8 cellular contexts compared by ENCODE assay signal in the genomic region with DNA sequence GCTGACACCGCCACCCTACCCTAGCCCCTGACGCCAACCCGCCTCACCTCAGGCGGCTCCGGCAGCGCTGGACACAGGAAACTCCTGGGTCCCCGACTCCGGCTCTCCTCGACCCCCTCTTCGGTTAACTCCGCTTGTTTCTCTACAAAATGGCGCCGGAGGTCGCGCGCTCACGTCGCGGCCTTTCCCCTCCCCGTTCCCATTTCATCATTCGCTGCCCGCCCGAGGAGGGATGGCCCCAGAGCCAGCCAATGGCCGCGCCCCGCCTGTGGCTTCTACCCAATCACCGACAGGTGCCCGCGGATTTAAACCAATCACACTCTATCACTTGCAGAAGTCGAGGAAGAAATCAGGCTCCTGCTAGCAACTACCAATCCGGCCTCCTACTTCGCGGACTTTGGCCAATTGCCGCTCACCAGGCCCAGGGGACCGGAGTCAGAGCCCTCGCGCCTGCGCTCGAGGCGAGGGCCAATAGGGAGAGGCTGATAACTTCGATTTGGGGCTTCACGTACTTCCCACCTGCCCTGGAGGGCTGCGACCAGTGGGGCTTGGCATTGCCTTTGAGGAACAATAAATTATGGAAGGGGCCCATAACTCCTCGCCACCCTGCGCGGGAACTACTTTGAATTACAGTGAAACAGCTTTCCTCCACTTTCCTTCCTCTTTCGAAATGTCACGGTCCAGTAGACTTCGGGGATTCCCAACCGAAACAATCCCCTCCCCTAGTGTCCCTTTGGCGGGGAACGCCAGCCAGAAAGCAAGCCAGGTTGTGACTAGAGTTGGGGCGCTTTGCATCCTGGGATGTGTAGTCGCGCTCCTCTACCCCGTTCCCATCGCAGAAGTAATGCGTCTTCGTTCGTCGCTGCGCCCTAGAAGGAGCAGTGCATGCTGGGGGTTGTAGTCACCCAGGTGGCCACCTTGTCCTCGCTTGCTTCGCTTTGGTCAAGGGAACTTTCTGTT. TPM values are rescaled to one million over a fixed set of nuclear protein-coding genes. Genes with fewer than 3 reads are reported as not detected.
DNase-seq lines count a peak whose midpoint lies in the region; ATAC-seq, FAIRE-seq and TF ChIP-seq lines count a peak whose summit lies in the region.

TSS of gene CNOT1 (minus strand) at position 146 of the 960 bp plus-strand sequence. CDS start 30,489 bp downstream, outside the sequence.

- peaks cover 26% of the 10 kb centered on the region for H3K4me1 Mint-ChIP-seq in chondrocyte (ENCODE audit: low read depth)

- ATAC-seq in HG03439 (IDR thresholded peaks at IDR 0.05; ENCODE audit: unreplicated experiment) = peak; percentile 88

- peak within 1 kb of the TSS; percentile 99 for H3K27ac ChIP-seq in kidney (ENCODE audit: low read depth in 2 of 2, low read length in 2 of 2)

- peak; percentile 91 for TF ChIP-seq POLR2A in GM19193 (IDR thresholded peaks at IDR 0.05; ENCODE audit: extremely low read depth, insufficient read depth, insufficient read length)

- H3K4me3 ChIP-seq in kidney (ENCODE audit: low read length in 2 of 2) = peak within 1 kb of the TSS; percentile 90 to 93

- H3K9ac ChIP-seq in kidney (ENCODE audit: low read length in 2 of 2) = peak within 1 kb of the TSS; percentile 95 to 97

- TF ChIP-seq CTCF in chondrocyte (IDR thresholded peaks at IDR 0.05) (no peak), kidney (IDR thresholded peaks at IDR 0.05; ENCODE audit: borderline replicate concordance, extremely low read depth, insufficient read depth) (no peak)

- peak within 1 kb of the TSS; percentile 97 for H3K4me3 Mint-ChIP-seq in chondrocyte (ENCODE audit: unreplicated experiment)

- DNase-seq in AML-193 (lab: John Stamatoyannopoulos, UW) (peak; percentile 96 to 97), NCI-H510A treated with DMSO at 0.1 percent for 48 hours (lab: John Stamatoyannopoulos, UW) (peak; percentile 90), chondrocyte (ENCODE audit: low spot score) (peak; percentile 99), kidney (peak; percentile 99)
- peak; percentile 94 to 95 for DNase-seq in activated CD4-positive, alpha-beta T cell treated with anti-CD3 and anti-CD28 coated beads for 24 hours (ENCODE audit: low read depth in 2 of 2)
- DNase-seq in stimulated activated CD4-positive, alpha-beta T cell treated with anti-CD3 and anti-CD28 coated beads, Interleukin-15, amount 100 ng/mL, for 24 hours = peak; percentile 98

- H3K27me3 Mint-ChIP-seq in chondrocyte (ENCODE audit: low read depth) = no peaks in the 10 kb centered on the region

- H3K9me3 ChIP-seq in kidney (ENCODE audit: control insufficient read depth in 1 of 2, low read length in 2 of 2) = no peaks in the 10 kb centered on the region

- FAIRE-seq in kidney (lab: Jason Lieb, UNC) = peak; percentile 94

- H3K27ac Mint-ChIP-seq in chondrocyte (ENCODE audit: unreplicated experiment) = peak within 1 kb of the TSS; percentile 100

- peaks cover 0 to 5% of the 10 kb centered on the region in 2 donors for H3K4me1 ChIP-seq in kidney (ENCODE audit: control insufficient read depth in 1 of 2, insufficient read depth in 1 of 2, low read depth in 1 of 2, low read length in 2 of 2)

- H3K9me3 Mint-ChIP-seq in chondrocyte (ENCODE audit: low read depth) = no peaks in the 10 kb centered on the region

- intact Hi-C loops in kidney (cut with DNase I) = no loop called here

- no peaks in the 10 kb centered on the region for H3K36me3 Mint-ChIP-seq in chondrocyte (ENCODE audit: low read depth)

- no peaks in the 10 kb centered on the region for H3K36me3 ChIP-seq in kidney (ENCODE audit: control insufficient read depth in 1 of 2, insufficient read depth in 2 of 2, low read length in 2 of 2)

RNA-seq across cellular contexts. Expression of gene CNOT1, which starts in this region (rescaled TPM):
- total RNA-seq in chondrocyte (89.3 to 104 TPM (median 98.1 TPM) in 3 replicates), kidney (147 TPM)
- polyA plus RNA-seq in kidney (ENCODE audit: insufficient read depth, low read depth, low replicate concordance) = 54.8 TPM

Comparison
In these comparisons a context has a peak if more than half of its experiments do, and no peak if none do; other contexts are left out.
1. Peak in every context shown above with its lines: DNase-seq, ATAC-seq, H3K4me3 ChIP-seq and H3K27ac ChIP-seq.